Comparison of ENCODE assay signal across 1 cellular context in the genomic region with DNA sequence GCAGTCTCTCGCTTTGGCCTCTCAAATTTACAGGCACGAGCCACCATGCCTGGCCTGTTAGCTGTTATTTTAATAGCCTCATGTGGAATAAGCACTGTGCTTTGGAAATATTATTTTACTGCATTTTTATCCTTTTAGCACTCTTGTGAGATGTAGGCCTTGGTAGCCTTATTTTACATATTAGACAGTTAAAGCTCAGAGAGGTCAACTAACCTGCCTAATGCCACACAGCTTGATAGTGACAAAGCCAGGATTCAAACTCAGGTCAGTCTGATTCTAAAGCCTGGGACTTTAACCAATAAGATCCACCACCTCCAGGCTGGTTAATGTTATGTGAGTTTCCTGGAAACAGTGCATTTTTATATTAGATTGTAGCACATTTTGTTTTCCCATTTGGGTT.
TF ChIP-seq lines count a peak whose summit lies in the region.

No MANE protein-coding gene starts in this region.

TF ChIP-seq in K562, 482 proteins besides CTCF, POLR2A, EP300 and RAD21:
- TF ChIP-seq THRAP3 (IDR thresholded peaks at IDR 0.05; ENCODE audit: borderline replicate concordance) (no peak), RCOR1 (IDR thresholded peaks at IDR 0.05; ENCODE audit: borderline replicate concordance in 1 of 2, low read depth in 2 of 2, low read length in 2 of 2) (peak in 1 of 2 experiments; percentile 50; a peak in 1 of 4 replicates), MTA2 (IDR thresholded peaks at IDR 0.05; ENCODE audit: low read depth) (no peak), ZFP36 (IDR thresholded peaks at IDR 0.05; ENCODE audit: low read depth, low read length, partially characterized antibody) (peak; percentile 90), KDM1A (IDR thresholded peaks at IDR 0.05) (peak; percentile 29 to 69; a peak in 2 of 4 replicates), BCOR (IDR thresholded peaks at IDR 0.05) (peak; percentile 90), RBM25 (IDR thresholded peaks at IDR 0.05; ENCODE audit: low read depth, low read length, severe bottlenecking) (peak; percentile 98), DPF2 (IDR thresholded peaks at IDR 0.05) (no peak), BRD9 (IDR thresholded peaks at IDR 0.05; ENCODE audit: low read depth, partially characterized antibody) (no peak), CCNT2 (IDR thresholded peaks at IDR 0.05; ENCODE audit: borderline replicate concordance, extremely low read depth, insufficient read length, low read depth, low read length) (no peak), DDX20 (tag; IDR thresholded peaks at IDR 0.05; ENCODE audit: low read depth) (no peak), ZKSCAN8 (CRISPR knock-in tag; IDR thresholded peaks at IDR 0.05) (no peak), ZNF778 (CRISPR knock-in tag; IDR thresholded peaks at IDR 0.05) (no peak), ZC3H4 (CRISPR knock-in tag; IDR thresholded peaks at IDR 0.05; ENCODE audit: borderline replicate concordance) (no peak), SETDB1 (IDR thresholded peaks at IDR 0.05; ENCODE audit: low read length) (no peak), HDAC2 (IDR thresholded peaks at IDR 0.05) (peak; percentile 48; the same call in 1 of the 2 replicates), TGIF2 (CRISPR knock-in tag; IDR thresholded peaks at IDR 0.05) (no peak), MEIS2 (IDR thresholded peaks at IDR 0.05; ENCODE audit: partially characterized antibody) (no peak), ZNF217 (CRISPR knock-in tag; IDR thresholded peaks at IDR 0.05) (no peak), ADNP (tag; IDR thresholded peaks at IDR 0.05) (peak; percentile 75), ELF2 (CRISPR knock-in tag; IDR thresholded peaks at IDR 0.05) (no peak), NBN (IDR thresholded peaks at IDR 0.05; ENCODE audit: low read depth) (no peak), HIVEP1 (CRISPR knock-in tag; IDR thresholded peaks at IDR 0.05) (no peak)
- TF ChIP-seq, protein P1, sequence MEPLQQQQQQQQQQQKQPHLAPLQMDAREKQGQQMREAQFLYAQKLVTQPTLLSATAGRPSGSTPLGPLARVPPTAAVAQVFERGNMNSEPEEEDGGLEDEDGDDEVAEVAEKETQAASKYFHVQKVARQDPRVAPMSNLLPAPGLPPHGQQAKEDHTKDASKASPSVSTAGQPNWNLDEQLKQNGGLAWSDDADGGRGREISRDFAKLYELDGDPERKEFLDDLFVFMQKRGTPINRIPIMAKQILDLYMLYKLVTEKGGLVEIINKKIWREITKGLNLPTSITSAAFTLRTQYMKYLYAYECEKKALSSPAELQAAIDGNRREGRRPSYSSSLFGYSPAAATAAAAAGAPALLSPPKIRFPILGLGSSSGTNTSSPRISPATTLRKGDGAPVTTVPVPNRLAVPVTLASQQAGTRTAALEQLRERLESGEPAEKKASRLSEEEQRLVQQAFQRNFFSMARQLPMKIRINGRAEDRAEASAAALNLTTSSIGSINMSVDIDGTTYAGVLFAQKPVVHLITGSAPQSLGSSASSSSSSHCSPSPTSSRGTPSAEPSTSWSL (CRISPR knock-in tag; IDR thresholded peaks at IDR 0.05; ENCODE audit: borderline replicate concordance): no peak
- TF ChIP-seq, protein P2, sequence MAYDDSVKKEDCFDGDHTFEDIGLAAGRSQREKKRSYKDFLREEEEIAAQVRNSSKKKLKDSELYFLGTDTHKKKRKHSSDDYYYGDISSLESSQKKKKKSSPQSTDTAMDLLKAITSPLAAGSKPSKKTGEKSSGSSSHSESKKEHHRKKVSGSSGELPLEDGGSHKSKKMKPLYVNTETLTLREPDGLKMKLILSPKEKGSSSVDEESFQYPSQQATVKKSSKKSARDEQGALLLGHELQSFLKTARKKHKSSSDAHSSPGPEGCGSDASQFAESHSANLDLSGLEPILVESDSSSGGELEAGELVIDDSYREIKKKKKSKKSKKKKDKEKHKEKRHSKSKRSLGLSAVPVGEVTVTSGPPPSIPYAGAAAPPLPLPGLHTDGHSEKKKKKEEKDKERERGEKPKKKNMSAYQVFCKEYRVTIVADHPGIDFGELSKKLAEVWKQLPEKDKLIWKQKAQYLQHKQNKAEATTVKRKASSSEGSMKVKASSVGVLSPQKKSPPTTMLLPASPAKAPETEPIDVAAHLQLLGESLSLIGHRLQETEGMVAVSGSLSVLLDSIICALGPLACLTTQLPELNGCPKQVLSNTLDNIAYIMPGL (CRISPR knock-in tag; IDR thresholded peaks at IDR 0.05): no peak
- TF ChIP-seq, protein P3, sequence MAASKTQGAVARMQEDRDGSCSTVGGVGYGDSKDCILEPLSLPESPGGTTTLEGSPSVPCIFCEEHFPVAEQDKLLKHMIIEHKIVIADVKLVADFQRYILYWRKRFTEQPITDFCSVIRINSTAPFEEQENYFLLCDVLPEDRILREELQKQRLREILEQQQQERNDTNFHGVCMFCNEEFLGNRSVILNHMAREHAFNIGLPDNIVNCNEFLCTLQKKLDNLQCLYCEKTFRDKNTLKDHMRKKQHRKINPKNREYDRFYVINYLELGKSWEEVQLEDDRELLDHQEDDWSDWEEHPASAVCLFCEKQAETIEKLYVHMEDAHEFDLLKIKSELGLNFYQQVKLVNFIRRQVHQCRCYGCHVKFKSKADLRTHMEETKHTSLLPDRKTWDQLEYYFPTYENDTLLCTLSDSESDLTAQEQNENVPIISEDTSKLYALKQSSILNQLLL (CRISPR knock-in tag; IDR thresholded peaks at IDR 0.05; ENCODE audit: borderline replicate concordance): no peak
- TF ChIP-seq, protein P4, sequence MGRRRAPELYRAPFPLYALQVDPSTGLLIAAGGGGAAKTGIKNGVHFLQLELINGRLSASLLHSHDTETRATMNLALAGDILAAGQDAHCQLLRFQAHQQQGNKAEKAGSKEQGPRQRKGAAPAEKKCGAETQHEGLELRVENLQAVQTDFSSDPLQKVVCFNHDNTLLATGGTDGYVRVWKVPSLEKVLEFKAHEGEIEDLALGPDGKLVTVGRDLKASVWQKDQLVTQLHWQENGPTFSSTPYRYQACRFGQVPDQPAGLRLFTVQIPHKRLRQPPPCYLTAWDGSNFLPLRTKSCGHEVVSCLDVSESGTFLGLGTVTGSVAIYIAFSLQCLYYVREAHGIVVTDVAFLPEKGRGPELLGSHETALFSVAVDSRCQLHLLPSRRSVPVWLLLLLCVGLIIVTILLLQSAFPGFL (CRISPR knock-in tag; IDR thresholded peaks at IDR 0.05): no peak
